ENCODE assay signal across 1 cellular context in genomic region chr1:229625893-229626831, GRCh38.
TF ChIP-seq lines count a peak whose summit lies in the region.

TSS of gene TAF5L (minus strand) at chr1:229626122. CDS start at chr1:229614482, 11,640 bp downstream.
TSS of gene URB2 (plus strand) at chr1:229626247. CDS start at chr1:229627634, 1,387 bp downstream.

TF ChIP-seq in K562, 482 proteins besides CTCF, POLR2A, EP300 and RAD21 (continued from another document and continues in another):
- peak; percentile 81 for TF ChIP-seq ZBTB40 (IDR thresholded peaks at IDR 0.05)
- no peak for TF ChIP-seq ZBTB40 (CRISPR knock-in tag; IDR thresholded peaks at IDR 0.05)
- peak; percentile 84 for TF ChIP-seq HDAC2 (IDR thresholded peaks at IDR 0.05)
- TF ChIP-seq ATF1 (CRISPR knock-in tag; IDR thresholded peaks at IDR 0.05) = 0 out of 2 replicates have a peak, but pooled peaks have one; percentile 14
- TF ChIP-seq ATF1 (tag; IDR thresholded peaks at IDR 0.05) = peak; percentile 77
- peak; percentile 86 for TF ChIP-seq RBFOX2 (IDR thresholded peaks at IDR 0.05; ENCODE audit: low read depth, low read length)
- peak; percentile 99 for TF ChIP-seq ZNF395 (CRISPR knock-in tag; IDR thresholded peaks at IDR 0.05)
- 0 out of 2 replicates have a peak, but pooled peaks have one; percentile 50 for TF ChIP-seq ZNF76 (CRISPR knock-in tag; IDR thresholded peaks at IDR 0.05; ENCODE audit: borderline replicate concordance)
- TF ChIP-seq ZMIZ1 (IDR thresholded peaks at IDR 0.05; ENCODE audit: low read depth in 2 of 2, low read length in 2 of 2) = peak; percentile 18 to 93; a peak in 3 of 4 replicates
- TF ChIP-seq U2AF1 (optimal IDR thresholded peaks at IDR 0.05; ENCODE audit: low read depth, low read length) = peak; percentile 51
- TF ChIP-seq NR4A1 (CRISPR knock-in tag; IDR thresholded peaks at IDR 0.05) = 0 out of 2 replicates have a peak, but pooled peaks have one; percentile 18
- no peak; the same call in 1 of the 2 replicates for TF ChIP-seq NR4A1 (tag; IDR thresholded peaks at IDR 0.05)
- TF ChIP-seq HBP1 (CRISPR knock-in tag; IDR thresholded peaks at IDR 0.05) = no peak
- peak; percentile 48; the same call in 1 of the 2 replicates for TF ChIP-seq ZBTB33 (CRISPR knock-in tag; IDR thresholded peaks at IDR 0.05)
- peak; percentile 89; the same call in 1 of the 2 replicates for TF ChIP-seq JUN (IDR thresholded peaks at IDR 0.05; ENCODE audit: borderline replicate concordance, low read depth, low read length)
- no peak for TF ChIP-seq JUN (CRISPR knock-in tag; IDR thresholded peaks at IDR 0.05; ENCODE audit: borderline replicate concordance)
- TF ChIP-seq ZNF766 (CRISPR knock-in tag; conservative IDR thresholded peaks at IDR 0.05) = no peak
- TF ChIP-seq CBX1 (IDR thresholded peaks at IDR 0.05; ENCODE audit: low read depth) = peak; percentile 33; the same call in 1 of the 2 replicates
- peak; percentile 44 for TF ChIP-seq POLR2B (IDR thresholded peaks at IDR 0.05; ENCODE audit: low read depth, partially characterized antibody)
- peak; percentile 74; the same call in 1 of the 2 replicates for TF ChIP-seq MTA3 (IDR thresholded peaks at IDR 0.05; ENCODE audit: borderline replicate concordance)
- TF ChIP-seq TBL1XR1 (IDR thresholded peaks at IDR 0.05; ENCODE audit: low read length in 2 of 2) = 0 out of 4 replicates have a peak, but pooled peaks of 1 of the 2 experiments have one; percentile 16
- TF ChIP-seq CEBPB (tag; IDR thresholded peaks at IDR 0.05) = no peak
- peak; percentile 89 for TF ChIP-seq CCNT2 (IDR thresholded peaks at IDR 0.05; ENCODE audit: borderline replicate concordance, extremely low read depth, insufficient read length, low read depth, low read length)
- peak; percentile 34; the same call in 1 of the 2 replicates for TF ChIP-seq FOXP1 (CRISPR knock-in tag; IDR thresholded peaks at IDR 0.05)
- no peak for TF ChIP-seq CTCFL (IDR thresholded peaks at IDR 0.05; ENCODE audit: borderline replicate concordance, insufficient read depth, low read depth, low read length, poor library complexity, severe bottlenecking)
- no peak for TF ChIP-seq MLX (CRISPR knock-in tag; conservative IDR thresholded peaks at IDR 0.05)
- peak; percentile 81 for TF ChIP-seq ETV5 (CRISPR knock-in tag; IDR thresholded peaks at IDR 0.05; ENCODE audit: low read depth)
- peak; percentile 64; the same call in 1 of the 2 replicates for TF ChIP-seq KLF13 (tag; IDR thresholded peaks at IDR 0.05; ENCODE audit: borderline replicate concordance, low read depth)
- no peak; the same call in 1 of the 2 replicates for TF ChIP-seq GATA2 (CRISPR knock-in tag; IDR thresholded peaks at IDR 0.05)
- peak; percentile 67; the same call in 1 of the 2 replicates for TF ChIP-seq LCOR (CRISPR knock-in tag; IDR thresholded peaks at IDR 0.05)
- 0 out of 2 replicates have a peak, but pooled peaks have one; percentile 16 for TF ChIP-seq PKNOX1 (IDR thresholded peaks at IDR 0.05)
- peak; percentile 30; the same call in 1 of the 2 replicates for TF ChIP-seq ZNF431 (CRISPR knock-in tag; IDR thresholded peaks at IDR 0.05)
- peak; percentile 14; the same call in 1 of the 2 replicates for TF ChIP-seq TEAD4 (IDR thresholded peaks at IDR 0.05; ENCODE audit: low read length)
- no peak for TF ChIP-seq TEAD4 (CRISPR knock-in tag; IDR thresholded peaks at IDR 0.05; ENCODE audit: borderline replicate concordance)
- TF ChIP-seq NFRKB (IDR thresholded peaks at IDR 0.05; ENCODE audit: low read depth) = no peak
